In the genomic region with DNA sequence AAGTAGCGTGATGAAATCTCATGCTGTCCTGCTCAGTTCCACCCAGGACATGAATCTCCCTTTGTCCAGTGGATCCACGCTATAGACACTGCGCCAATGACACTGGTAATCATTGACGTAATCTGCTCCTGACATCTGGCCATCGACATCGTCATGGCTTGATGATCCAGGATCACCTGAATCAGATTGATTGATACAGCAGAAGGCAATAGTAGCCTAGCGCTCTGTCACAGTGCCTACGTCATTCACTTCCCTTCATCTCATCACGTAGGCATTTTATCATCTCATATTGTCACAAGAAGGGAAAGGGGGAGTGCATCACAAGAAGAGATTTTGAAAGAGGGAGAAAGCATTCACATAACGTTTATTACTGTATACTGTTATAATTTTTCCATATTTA, we compare ENCODE assay signal across 2 cellular contexts.
TF ChIP-seq lines count a peak whose summit lies in the region.

No MANE protein-coding gene starts in this region.

TF ChIP-seq in IMR-90, 13 proteins besides CTCF, POLR2A, EP300 and RAD21:
- TF ChIP-seq RCOR1 (IDR thresholded peaks at IDR 0.05; ENCODE audit: insufficient replicate concordance, low read length) (no peak), FOS (IDR thresholded peaks at IDR 0.05; ENCODE audit: low read depth, low read length) (no peak), CEBPB (IDR thresholded peaks at IDR 0.05; ENCODE audit: low read depth, low read length) (no peak), MAFK (IDR thresholded peaks at IDR 0.05; ENCODE audit: low read depth, low read length) (no peak), MAZ (IDR thresholded peaks at IDR 0.05; ENCODE audit: borderline replicate concordance, low read depth, low read length) (no peak)

TF ChIP-seq in K562, 482 proteins besides CTCF, POLR2A, EP300 and RAD21:
- TF ChIP-seq ATF1 (CRISPR knock-in tag; IDR thresholded peaks at IDR 0.05) (no peak), ATF1 (tag; IDR thresholded peaks at IDR 0.05) (peak; percentile 62), FOXJ2 (tag; IDR thresholded peaks at IDR 0.05) (no peak), CREM (IDR thresholded peaks at IDR 0.05; ENCODE audit: low read depth) (peak; percentile 53), ATF7 (IDR thresholded peaks at IDR 0.05) (peak; percentile 34; the same call in 1 of the 2 replicates)
